ENCODE assay signal across 17 cellular contexts in the genomic region with DNA sequence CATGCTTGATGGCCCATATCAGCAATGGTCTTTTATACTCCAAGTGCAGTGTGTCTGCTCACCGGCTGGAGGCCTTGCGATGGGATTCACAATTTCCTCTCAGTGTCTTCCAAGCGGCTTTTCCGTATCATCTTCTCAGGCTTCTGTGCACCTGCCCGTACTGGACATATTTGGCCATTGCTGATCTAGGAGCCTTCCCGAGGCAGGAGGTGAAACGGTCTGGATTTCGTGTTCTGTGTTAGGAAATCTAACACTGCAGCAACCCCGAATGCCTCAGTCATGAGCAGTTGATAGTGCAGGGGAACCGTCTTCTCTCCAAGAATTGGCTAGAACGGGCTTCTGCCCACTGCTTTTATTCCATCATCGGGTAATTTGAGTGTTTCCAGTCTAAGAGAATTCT.
"Had no signal": no experiment of that assay in that cellular context is flagged by ENCODE, and none has a peak within 500 bp of the region (broad histone marks: within the 10 kb centered on the region; RNA-seq: fewer than 3 reads in every experiment).

No MANE protein-coding gene starts in this region.

- H3K36me3 Mint-ChIP-seq: activated naive CD4-positive, alpha-beta T cell treated with anti-CD3 and anti-CD28 coated beads, Interleukin-2, amount 50 U/mL, for 72 hours; natural killer cell; WTC11 had no signal

- H3K4me3 Mint-ChIP-seq: natural killer cell; T-helper 1 cell treated with Interleukin-12 subunit alpha and Interleukin-12 subunit beta and Interleukin-4 antibody, amounts not matched to agents 30 μg/mL and 1 μg/mL, for 36 hours; WTC11 had no signal

- H3K4me1 ChIP-seq: ascending aorta, prostate gland had no signal

- H3K9me3 Mint-ChIP-seq: activated naive CD4-positive, alpha-beta T cell treated with anti-CD3 and anti-CD28 coated beads, Interleukin-2, amount 50 U/mL, for 72 hours; natural killer cell; T-helper 1 cell treated with Interleukin-12 subunit alpha and Interleukin-12 subunit beta and Interleukin-4 antibody, amounts not matched to agents 30 μg/mL and 1 μg/mL, for 36 hours; WTC11 had no signal

- H3K27ac ChIP-seq: ascending aorta, brain microvascular endothelial cell, ovary, prostate gland, right atrium auricular region, thyroid gland had no signal

- H3K27ac Mint-ChIP-seq: activated naive CD4-positive, alpha-beta T cell treated with anti-CD3 and anti-CD28 coated beads, Interleukin-2, amount 50 U/mL, for 72 hours; T-helper 1 cell treated with Interleukin-12 subunit alpha and Interleukin-12 subunit beta and Interleukin-4 antibody, amounts not matched to agents 30 μg/mL and 1 μg/mL, for 36 hours; WTC11 had no signal

- H3K4me3 ChIP-seq: ascending aorta, ovary, prostate gland, right atrium auricular region, thyroid gland had no signal

- DNase-seq: activated gamma-delta T cell treated with Interleukin-2 at 50 U/mL for 16 hours; activated T-cell treated with anti-CD3 and anti-CD28 coated beads, Interleukin-2, amount 50 U/mL, for 1 hour; brain microvascular endothelial cell; central memory CD4-positive, alpha-beta T cell; natural killer cell; ovary; stimulated activated CD4-positive, alpha-beta T cell treated with anti-CD3 and anti-CD28 coated beads, Interleukin-12 subunit alpha, Interleukin-12 subunit beta, amount 100 ng/mL, for 4 hours; stimulated activated CD4-positive, alpha-beta T cell treated with anti-CD3 and anti-CD28 coated beads, Interleukin-4, amount 100 ng/mL, for 4 hours; stimulated activated naive CD8-positive, alpha-beta T cell treated with anti-CD3 and anti-CD28 coated beads, Interleukin-15, Interleukin-2, amounts not matched to agents 100 U/mL and 50 U/mL, for 24 hours; T1000; thyroid gland had no signal

- H3K27me3 ChIP-seq: ascending aorta, brain microvascular endothelial cell, ovary, right atrium auricular region, thyroid gland had no signal

- H3K36me3 ChIP-seq: ascending aorta, brain microvascular endothelial cell, ovary, prostate gland, right atrium auricular region, thyroid gland had no signal

- H3K9me3 ChIP-seq: ascending aorta, ovary, prostate gland, right atrium auricular region, thyroid gland had no signal
